In genomic region chr19:11848200-11848593, GRCh38 we compare ENCODE assay signal across 1 cellular context.
TF ChIP-seq lines count a peak whose summit lies in the region.

No MANE protein-coding gene starts in this region.

TF ChIP-seq in IMR-90, 13 proteins besides CTCF, POLR2A, EP300 and RAD21 (continued from another document):
- TF ChIP-seq MAZ (IDR thresholded peaks at IDR 0.05; ENCODE audit: borderline replicate concordance, low read depth, low read length) (no peak), CEBPB (IDR thresholded peaks at IDR 0.05; ENCODE audit: low read depth, low read length) (no peak), NFE2L2 (IDR thresholded peaks at IDR 0.05; ENCODE audit: low read depth, low read length) (no peak), RFX5 (IDR thresholded peaks at IDR 0.05; ENCODE audit: low read depth, low read length) (no peak), SMC3 (IDR thresholded peaks at IDR 0.05; ENCODE audit: low read depth, low read length) (no peak)
